ENCODE assay signal across 10 cellular contexts in genomic region chr4:152594981-152595916, GRCh38. TPM values are rescaled to one million over a fixed set of nuclear protein-coding genes. Genes with fewer than 3 reads are reported as not detected.
DNase-seq lines count a peak whose midpoint lies in the region; ATAC-seq, FAIRE-seq and TF ChIP-seq lines count a peak whose summit lies in the region.
"Had no signal": no experiment of that assay in that cellular context is flagged by ENCODE, and none has a peak within 500 bp of the region (broad histone marks: within the 10 kb centered on the region; RNA-seq: fewer than 3 reads in every experiment).

No MANE protein-coding gene starts in this region.

- no peaks in the 10 kb centered on the region for H3K36me3 Mint-ChIP-seq in T-helper 2 cell treated with Interferon-gamma antibody and Interleukin-4, amounts not matched to agents 5 μg/mL and 100 μg/mL, for 36 hours (ENCODE audit: low read depth)
- H3K36me3 Mint-ChIP-seq: naive B cell had no signal

- peak; percentile 66 for ATAC-seq in GM18870 (IDR thresholded peaks at IDR 0.05; ENCODE audit: unreplicated experiment)
- peak; percentile 86 for ATAC-seq in HG02798 (IDR thresholded peaks at IDR 0.05; ENCODE audit: poor library complexity, unreplicated experiment)
- no peak for ATAC-seq in foreskin keratinocyte

- H3K4me1 ChIP-seq in foreskin keratinocyte: peaks cover 16% of the 10 kb centered on the region

- FAIRE-seq in islet of Langerhans (lab: Jason Lieb, UNC) (peak; percentile 95), urothelium cell line (lab: Jason Lieb, UNC) (no peak)

- H3K4me1 Mint-ChIP-seq in T-helper 2 cell treated with Interferon-gamma antibody and Interleukin-4, amounts not matched to agents 5 μg/mL and 100 μg/mL, for 36 hours (ENCODE audit: low read depth): peaks cover 8% of the 10 kb centered on the region

- no peak for TF ChIP-seq CTCF in foreskin keratinocyte (conservative IDR thresholded peaks at IDR 0.05)

- peaks cover 13% of the 10 kb centered on the region for H3K27me3 Mint-ChIP-seq in T-helper 2 cell treated with Interferon-gamma antibody and Interleukin-4, amounts not matched to agents 5 μg/mL and 100 μg/mL, for 36 hours (ENCODE audit: low read depth)

- no peaks in the 10 kb centered on the region for H3K27me3 ChIP-seq in foreskin keratinocyte

- peak; percentile 32 to 53 for DNase-seq in NCI-H187 (lab: John Stamatoyannopoulos, UW)
- DNase-seq in foreskin keratinocyte: no peak
- no peak for DNase-seq in dermis blood vessel endothelial cell
- DNase-seq in T-helper 2 cell treated with Interferon-gamma antibody and Interleukin-4, amounts not matched to agents 5 μg/mL and 100 μg/mL, for 36 hours (ENCODE audit: low spot score): no peak
- no peak for DNase-seq in urothelium cell line (ENCODE audit: low spot score)
- DNase-seq: naive B cell, NCI-H146 had no signal

- H3K27ac ChIP-seq in foreskin keratinocyte: no peak overlapping the region

- H3K4me3 Mint-ChIP-seq in T-helper 2 cell treated with Interferon-gamma antibody and Interleukin-4, amounts not matched to agents 5 μg/mL and 100 μg/mL, for 36 hours: no peak overlapping the region

- H3K27ac Mint-ChIP-seq in T-helper 2 cell treated with Interferon-gamma antibody and Interleukin-4, amounts not matched to agents 5 μg/mL and 100 μg/mL, for 36 hours: no peak overlapping the region
- H3K27ac Mint-ChIP-seq: naive B cell had no signal

- H3K9me3 Mint-ChIP-seq in T-helper 2 cell treated with Interferon-gamma antibody and Interleukin-4, amounts not matched to agents 5 μg/mL and 100 μg/mL, for 36 hours: no peaks in the 10 kb centered on the region
- H3K9me3 Mint-ChIP-seq: naive B cell had no signal

RNA-seq across cellular contexts. Expression of gene FBXW7, which starts 59.4 kb away (rescaled TPM):
- total RNA-seq in foreskin keratinocyte (39.3 and 41.0 TPM in 2 replicates), dermis blood vessel endothelial cell (64.9 and 105 TPM in 2 replicates)
- polyA plus RNA-seq in foreskin keratinocyte: 6.6 and 7.2 TPM in 2 replicates

Comparison
In these comparisons a context has a peak if more than half of its experiments do, and no peak if none do; other contexts are left out.
1. DNase-seq: peak in NCI-H187 (2 of 2); none in foreskin keratinocyte (0 of 2), dermis blood vessel endothelial cell (single experiment), T-helper 2 cell treated with Interferon-gamma antibody and Interleukin-4, amounts not matched to agents 5 μg/mL and 100 μg/mL, for 36 hours (single experiment) and urothelium cell line (single experiment).